ENCODE assay signal across 30 cellular contexts in genomic region chr14:51308872-51309271, GRCh38.
"Had no signal": no experiment of that assay in that cellular context is flagged by ENCODE, and none has a peak within 500 bp of the region (broad histone marks: within the 10 kb centered on the region; RNA-seq: fewer than 3 reads in every experiment).

No MANE protein-coding gene starts in this region.

- H3K9me3 Mint-ChIP-seq: activated naive CD8-positive, alpha-beta T cell treated with anti-CD3 and anti-CD28 coated beads, Interleukin-2, amount 10 ng/mL, durations not matched to agents 7 days and 5 days; natural killer cell treated with Interleukin-12 subunit alpha and Interleukin-12 subunit beta and Interleukin-15 and Interleukin-18, amount 100 ng/mL, for 72 hours; stimulated activated memory B cell treated with anti-CD40 and anti-IgM and Interleukin-4, amounts not matched to agents 10 μg/mL and 1 μg/mL and 100 μg/mL, for 72 hours; stimulated activated naive CD8-positive, alpha-beta T cell treated with anti-CD3 and anti-CD28 coated beads, Interleukin-15, amount 100 ng/mL, for 72 hours had no signal

- H3K27me3 Mint-ChIP-seq: stimulated activated memory B cell treated with anti-CD40 and anti-IgM and Interleukin-4, amounts not matched to agents 10 μg/mL and 1 μg/mL and 100 μg/mL, for 72 hours had no signal

- H3K27ac ChIP-seq: foreskin keratinocyte, heart left ventricle, lower lobe of right lung, pancreas, prostate gland, upper lobe of left lung, vagina had no signal

- H3K36me3 Mint-ChIP-seq: activated naive CD8-positive, alpha-beta T cell treated with anti-CD3 and anti-CD28 coated beads, Interleukin-2, amount 10 ng/mL, durations not matched to agents 7 days and 5 days; immature natural killer cell; natural killer cell treated with Interleukin-12 subunit alpha and Interleukin-12 subunit beta and Interleukin-15 and Interleukin-18, amount 100 ng/mL, for 72 hours; stimulated activated memory B cell treated with anti-CD40 and anti-IgM and Interleukin-4, amounts not matched to agents 10 μg/mL and 1 μg/mL and 100 μg/mL, for 72 hours had no signal

- DNase-seq: activated CD4-positive, alpha-beta T cell treated with anti-CD3 and anti-CD28 coated beads for 36 hours; activated CD4-positive, CD25-positive, alpha-beta regulatory T cell; activated CD8-positive, alpha-beta T cell treated with anti-CD3 and anti-CD28 coated beads, Interleukin-2, amount 10 ng/mL, durations not matched to agents 7 days and 5 days; activated effector memory CD4-positive, alpha-beta T cell treated with Interleukin-2 at 50 U/mL for 16 hours; activated naive CD4-positive, alpha-beta T cell treated with Interleukin-2 at 50 U/mL for 16 hours; activated naive CD8-positive, alpha-beta T cell treated with anti-CD3 and anti-CD28 coated beads, Interleukin-2, amount 10 ng/mL, durations not matched to agents 7 days and 5 days; activated T-cell treated with anti-CD3 and anti-CD28 coated beads for 4 hours; activated T-cell treated with anti-CD3 and anti-CD28 coated beads, Interleukin-2, amount 50 U/mL, for 72 hours; caudate nucleus; foreskin keratinocyte; heart left ventricle; hypothalamus; immature natural killer cell; lower lobe of right lung; mesenchymal stem cell; pancreas; retina; small intestine; stimulated activated CD4-positive, alpha-beta T cell treated with anti-CD3 and anti-CD28 coated beads, Interleukin-1b, Interleukin-23, amount 100 ng/mL, for 48 hours; stimulated activated CD4-positive, alpha-beta T cell treated with anti-CD3 and anti-CD28 coated beads, Interleukin-4, amount 100 ng/mL, for 4 hours; stimulated activated CD8-positive, alpha-beta memory T cell treated with anti-CD3 and anti-CD28 coated beads, Interleukin-4, amount 100 ng/mL, for 48 hours; stimulated activated naive CD8-positive, alpha-beta T cell treated with anti-CD3 and anti-CD28 coated beads, Interleukin-15, amount 100 ng/mL, for 72 hours; substantia nigra; upper lobe of left lung had no signal

- H3K4me1 Mint-ChIP-seq: immature natural killer cell; stimulated activated memory B cell treated with anti-CD40 and anti-IgM and Interleukin-4, amounts not matched to agents 10 μg/mL and 1 μg/mL and 100 μg/mL, for 72 hours had no signal

- H3K4me1 ChIP-seq: lower lobe of right lung, pancreas, prostate gland, upper lobe of left lung had no signal

- ATAC-seq: activated CD4-positive, alpha-beta T cell treated with anti-CD3 and anti-CD28 coated beads for 36 hours; activated CD8-positive, alpha-beta T cell treated with anti-CD3 and anti-CD28 coated beads, Interleukin-2, amount 10 ng/mL, durations not matched to agents 7 days and 5 days; activated T-cell treated with anti-CD3 and anti-CD28 coated beads, Interleukin-2, amount 50 U/mL, for 72 hours; foreskin keratinocyte; heart left ventricle; left lobe of liver; lower lobe of right lung; natural killer cell treated with Interleukin-12 subunit alpha and Interleukin-12 subunit beta and Interleukin-15 and Interleukin-18, amount 100 ng/mL, for 72 hours; pancreas; sciatic nerve; stimulated activated memory B cell treated with anti-CD40 and anti-IgM and Interleukin-4, amounts not matched to agents 10 μg/mL and 1 μg/mL and 100 μg/mL, for 72 hours; stimulated activated naive CD8-positive, alpha-beta T cell treated with anti-CD3 and anti-CD28 coated beads, Interleukin-15, amount 100 ng/mL, for 72 hours had no signal

- H3K36me3 ChIP-seq: heart left ventricle, lower lobe of right lung, pancreas, prostate gland, upper lobe of left lung, vagina had no signal

- H3K27ac Mint-ChIP-seq: activated CD4-positive, alpha-beta T cell treated with anti-CD3 and anti-CD28 coated beads for 36 hours; activated CD8-positive, alpha-beta T cell treated with anti-CD3 and anti-CD28 coated beads, Interleukin-2, amount 10 ng/mL, durations not matched to agents 7 days and 5 days; activated naive CD8-positive, alpha-beta T cell treated with anti-CD3 and anti-CD28 coated beads, Interleukin-2, amount 10 ng/mL, durations not matched to agents 7 days and 5 days; activated T-cell treated with anti-CD3 and anti-CD28 coated beads, Interleukin-2, amount 50 U/mL, for 72 hours; immature natural killer cell; natural killer cell treated with Interleukin-12 subunit alpha and Interleukin-12 subunit beta and Interleukin-15 and Interleukin-18, amount 100 ng/mL, for 72 hours; stimulated activated memory B cell treated with anti-CD40 and anti-IgM and Interleukin-4, amounts not matched to agents 10 μg/mL and 1 μg/mL and 100 μg/mL, for 72 hours; stimulated activated naive CD8-positive, alpha-beta T cell treated with anti-CD3 and anti-CD28 coated beads, Interleukin-15, amount 100 ng/mL, for 72 hours had no signal

- H3K27me3 ChIP-seq: foreskin keratinocyte, heart left ventricle, pancreas, upper lobe of left lung, vagina had no signal

- H3K4me3 Mint-ChIP-seq: activated CD4-positive, alpha-beta T cell treated with anti-CD3 and anti-CD28 coated beads for 36 hours; activated CD8-positive, alpha-beta T cell treated with anti-CD3 and anti-CD28 coated beads, Interleukin-2, amount 10 ng/mL, durations not matched to agents 7 days and 5 days; activated naive CD8-positive, alpha-beta T cell treated with anti-CD3 and anti-CD28 coated beads, Interleukin-2, amount 10 ng/mL, durations not matched to agents 7 days and 5 days; activated T-cell treated with anti-CD3 and anti-CD28 coated beads, Interleukin-2, amount 50 U/mL, for 72 hours; immature natural killer cell; natural killer cell treated with Interleukin-12 subunit alpha and Interleukin-12 subunit beta and Interleukin-15 and Interleukin-18, amount 100 ng/mL, for 72 hours; stimulated activated memory B cell treated with anti-CD40 and anti-IgM and Interleukin-4, amounts not matched to agents 10 μg/mL and 1 μg/mL and 100 μg/mL, for 72 hours; stimulated activated naive CD8-positive, alpha-beta T cell treated with anti-CD3 and anti-CD28 coated beads, Interleukin-15, amount 100 ng/mL, for 72 hours had no signal

- H3K4me3 ChIP-seq: heart left ventricle, lower lobe of right lung, pancreas, prostate gland, upper lobe of left lung, vagina had no signal

- H3K9me3 ChIP-seq: heart left ventricle, lower lobe of right lung, pancreas, prostate gland, upper lobe of left lung, vagina had no signal
